Comparison of ENCODE assay signal across 17 cellular contexts in genomic region chr19:22945560-22945959, GRCh38.
DNase-seq lines count a peak whose midpoint lies in the region; TF ChIP-seq lines count a peak whose summit lies in the region.
"Had no signal": no experiment of that assay in that cellular context is flagged by ENCODE, and none has a peak within 500 bp of the region (broad histone marks: within the 10 kb centered on the region; RNA-seq: fewer than 3 reads in every experiment).

No MANE protein-coding gene starts in this region.

- no peaks in the 10 kb centered on the region for H3K4me1 ChIP-seq in iPS DF 6.9 (ENCODE audit: control insufficient read depth, insufficient read depth, low read length)

- CTCF ChIA-PET in HEK293T (lab: Yijun Ruan, JAX): no interaction called here

- POLR2A ChIA-PET in HEK293T (lab: Yijun Ruan, JAX): no interaction called here

- H3K4me3 ChIP-seq in astrocyte of the cerebellum (ENCODE audit: low read depth, low read length) (no peak overlapping the region), iPS DF 6.9 (ENCODE audit: low read length) (no peak overlapping the region)

- in situ Hi-C loops in astrocyte of the cerebellum (cut with HindIII; ENCODE audit: low sequenced_read_pairs): no loop called here

- TF ChIP-seq CTCF in astrocyte of the cerebellum (IDR thresholded peaks at IDR 0.05; ENCODE audit: low read depth, low read length, missing control alignments): no peak

- no peaks in the 10 kb centered on the region for H3K36me3 ChIP-seq in iPS DF 6.9 (ENCODE audit: control insufficient read depth, insufficient read depth, low read length)

- no CpG with 5 or more reads among the region's 5 CpGs for WGBS in iPS DF 6.9 (ENCODE audit: insufficient coverage, insufficient read length)

- DNase-seq in DMS 273 (lab: John Stamatoyannopoulos, UW; ENCODE audit: unreplicated experiment) (peak; percentile 40), DMS 273 treated with DMSO at 0.1 percent for 48 hours (lab: John Stamatoyannopoulos, UW) (no peak), HEK293T (ENCODE audit: extremely low spot score) (peak; percentile 5), astrocyte of the cerebellum (ENCODE audit: low read depth) (peak; percentile 1), iPS DF 6.9 (ENCODE audit: low read depth, low spot score) (peak; percentile 2), SIG-M5 (lab: John Stamatoyannopoulos, UW) (no peak), NCI-H1694 (lab: John Stamatoyannopoulos, UW) (no peak), HCEC 1CT (no peak)
- DNase-seq: activated naive CD8-positive, alpha-beta T cell treated with anti-CD3 and anti-CD28 coated beads, Interleukin-2, amount 50 U/mL, for 24 hours; Calu3; effector CD4-positive, alpha-beta T cell; H7; hippocampal formation; NCI-H2171; stimulated activated CD8-positive, alpha-beta memory T cell treated with anti-CD3 and anti-CD28 coated beads, Interleukin-4, amount 100 ng/mL, for 48 hours; T1000 had no signal

- no peak overlapping the region for H3K27ac ChIP-seq in iPS DF 6.9 (ENCODE audit: low read length)
- H3K27ac ChIP-seq: 22Rv1 had no signal

- no peaks in the 10 kb centered on the region for H3K27me3 ChIP-seq in iPS DF 6.9 (ENCODE audit: control insufficient read depth, insufficient read depth, low read length)

- peaks cover 7% of the 10 kb centered on the region for H3K9me3 ChIP-seq in iPS DF 6.9 (ENCODE audit: control insufficient read depth, insufficient read depth, low read length)

TF ChIP-seq in HEK293T, 16 proteins besides CTCF, POLR2A, EP300 and RAD21:
- no peak for TF ChIP-seq SP1 (IDR thresholded peaks at IDR 0.05)
- no peak for TF ChIP-seq HDGF (IDR thresholded peaks at IDR 0.05; ENCODE audit: borderline replicate concordance)
- TF ChIP-seq CTBP1 (IDR thresholded peaks at IDR 0.05; ENCODE audit: borderline replicate concordance): no peak
- TF ChIP-seq FOXM1 (IDR thresholded peaks at IDR 0.05; ENCODE audit: borderline replicate concordance): no peak
- TF ChIP-seq ELF4 (IDR thresholded peaks at IDR 0.05): no peak
- no peak for TF ChIP-seq LEF1 (IDR thresholded peaks at IDR 0.05; ENCODE audit: borderline replicate concordance)
- no peak for TF ChIP-seq BHLHE40 (IDR thresholded peaks at IDR 0.05; ENCODE audit: borderline replicate concordance)
- TF ChIP-seq, protein P1, sequence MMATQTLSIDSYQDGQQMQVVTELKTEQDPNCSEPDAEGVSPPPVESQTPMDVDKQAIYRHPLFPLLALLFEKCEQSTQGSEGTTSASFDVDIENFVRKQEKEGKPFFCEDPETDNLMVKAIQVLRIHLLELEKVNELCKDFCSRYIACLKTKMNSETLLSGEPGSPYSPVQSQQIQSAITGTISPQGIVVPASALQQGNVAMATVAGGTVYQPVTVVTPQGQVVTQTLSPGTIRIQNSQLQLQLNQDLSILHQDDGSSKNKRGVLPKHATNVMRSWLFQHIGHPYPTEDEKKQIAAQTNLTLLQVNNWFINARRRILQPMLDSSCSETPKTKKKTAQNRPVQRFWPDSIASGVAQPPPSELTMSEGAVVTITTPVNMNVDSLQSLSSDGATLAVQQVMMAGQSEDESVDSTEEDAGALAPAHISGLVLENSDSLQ (IDR thresholded peaks at IDR 0.05): no peak

Comparison
In these comparisons a context has a peak if more than half of its experiments do, and no peak if none do; other contexts are left out.
1. DNase-seq: peak in DMS 273 (single experiment), HEK293T (single experiment), astrocyte of the cerebellum (single experiment) and iPS DF 6.9 (single experiment); none in DMS 273 treated with DMSO at 0.1 percent for 48 hours (single experiment), SIG-M5 (single experiment), NCI-H1694 (single experiment) and HCEC 1CT (single experiment).